In the genomic region with DNA sequence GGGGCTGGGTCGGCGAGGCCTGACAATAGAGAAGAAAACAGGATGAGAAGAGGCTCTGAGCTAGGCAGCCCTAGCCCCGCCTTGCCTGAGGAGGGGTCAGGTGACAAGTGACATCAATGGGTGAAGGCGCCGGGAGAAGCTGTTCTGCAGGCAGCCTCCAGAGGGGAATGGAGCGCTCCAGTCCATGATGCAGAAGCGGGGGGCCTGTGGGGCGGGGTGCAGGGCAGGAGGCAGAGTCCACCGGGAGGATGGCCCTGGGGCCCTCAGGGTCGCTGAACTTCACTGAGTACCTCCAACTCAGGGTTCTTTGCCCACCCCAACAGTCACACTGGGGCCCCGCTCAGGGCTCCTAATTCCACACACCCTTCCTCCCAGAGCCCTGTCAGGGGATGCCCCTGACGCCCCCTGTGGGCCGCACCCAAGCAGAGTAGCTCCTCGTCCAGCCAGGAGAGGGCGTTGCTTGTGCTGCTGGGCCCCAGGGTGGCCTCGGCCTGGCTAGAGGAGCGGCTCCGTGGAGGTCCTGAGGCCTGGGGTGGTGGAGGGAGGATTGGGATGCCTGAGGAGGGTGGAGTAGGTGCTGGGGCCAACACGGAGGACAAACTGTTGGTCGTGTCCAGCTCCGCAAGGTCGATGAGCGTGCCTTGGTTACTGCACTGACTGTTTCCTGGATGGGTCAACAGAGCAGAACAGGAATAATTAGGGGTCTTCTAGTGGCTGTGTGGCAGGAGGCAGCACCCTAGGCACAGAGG, we compare ENCODE assay signal across 8 cellular contexts. TPM values are rescaled to one million over a fixed set of nuclear protein-coding genes. Genes with fewer than 3 reads are reported as not detected.
A peak's percentile ranks its signal among the peaks of the same experiment; 100 is the strongest.
DNase-seq lines count a peak whose midpoint lies in the region; ATAC-seq and TF ChIP-seq lines count a peak whose summit lies in the region.

No MANE protein-coding gene starts in this region.

- H3K27ac ChIP-seq in trophoblast cell (ENCODE audit: low read depth, low read length) = no peak overlapping the region

- H3K36me3 Mint-ChIP-seq in activated CD4-positive, alpha-beta T cell treated with anti-CD3 and anti-CD28 coated beads, Interleukin-2, amount 10 ng/mL, durations not matched to agents 24 days and 14 days (ENCODE audit: low read depth) = peaks cover 64% of the 10 kb centered on the region

- no peaks in the 10 kb centered on the region for H3K79me2 ChIP-seq in trophoblast cell (ENCODE audit: control insufficient read depth, insufficient read depth, low read length, poor library complexity)

- no peak overlapping the region for H4K12ac ChIP-seq in trophoblast cell (ENCODE audit: low read depth, low read length)

- peaks cover 1% of the 10 kb centered on the region for H3K9me3 ChIP-seq in trophoblast cell (ENCODE audit: insufficient read depth, low read depth, low read length)

- no peak overlapping the region for H4K91ac ChIP-seq in trophoblast cell (ENCODE audit: low read depth, low read length)

- H4K8ac ChIP-seq in trophoblast cell (ENCODE audit: low read depth, low read length) = no peak overlapping the region

- peaks cover 47% of the 10 kb centered on the region for H3K4me1 Mint-ChIP-seq in activated CD4-positive, alpha-beta T cell treated with anti-CD3 and anti-CD28 coated beads, Interleukin-2, amount 10 ng/mL, durations not matched to agents 24 days and 14 days

- no peak overlapping the region for H3K4me3 Mint-ChIP-seq in activated CD4-positive, alpha-beta T cell treated with anti-CD3 and anti-CD28 coated beads, Interleukin-2, amount 10 ng/mL, durations not matched to agents 24 days and 14 days

- H3K27me3 Mint-ChIP-seq in activated CD4-positive, alpha-beta T cell treated with anti-CD3 and anti-CD28 coated beads, Interleukin-2, amount 10 ng/mL, durations not matched to agents 24 days and 14 days = no peaks in the 10 kb centered on the region

- peak; percentile 68 for TF ChIP-seq CTCF in epithelial cell of esophagus (IDR thresholded peaks at IDR 0.05; ENCODE audit: insufficient read depth, low read depth, low read length, missing control alignments)

- H3K14ac ChIP-seq in trophoblast cell (ENCODE audit: low read length) = no peak overlapping the region

- no peak overlapping the region for H3K23ac ChIP-seq in trophoblast cell (ENCODE audit: low read length)

- intact Hi-C loops in activated CD4-positive, alpha-beta T cell treated with anti-CD3 and anti-CD28 coated beads, Interleukin-2, amount 10 ng/mL, durations not matched to agents 24 days and 14 days (cut with micrococcal nuclease) = no loop called here

- no peaks in the 10 kb centered on the region for H3K4me1 ChIP-seq in trophoblast cell (ENCODE audit: control insufficient read depth in 1 of 2, insufficient read depth in 2 of 2, low read length in 2 of 2)

- no CpG with 5 or more reads among the region's 23 CpGs for WGBS in trophoblast cell (ENCODE audit: extremely low coverage, insufficient coverage, insufficient read length)

- no peak overlapping the region for H3K4ac ChIP-seq in trophoblast cell (ENCODE audit: low read depth, low read length)

- H3K18ac ChIP-seq in trophoblast cell (ENCODE audit: low read length) = no peak overlapping the region

- no peak overlapping the region for H3K9ac ChIP-seq in trophoblast cell (ENCODE audit: low read length)

- H3K36me3 ChIP-seq in trophoblast cell (ENCODE audit: control insufficient read depth in 1 of 2, insufficient read depth in 2 of 2, low read length in 2 of 2) = peaks cover 83 to 97% of the 10 kb centered on the region in 2 experiments

- peak overlapping the region; percentile 51 for H3K27ac Mint-ChIP-seq in activated CD4-positive, alpha-beta T cell treated with anti-CD3 and anti-CD28 coated beads, Interleukin-2, amount 10 ng/mL, durations not matched to agents 24 days and 14 days

- H2AFZ ChIP-seq in trophoblast cell (ENCODE audit: insufficient read depth, low read length, poor library complexity) = no peak overlapping the region

- H2BK12ac ChIP-seq in trophoblast cell (ENCODE audit: low read length) = no peak overlapping the region

- H3K4me2 ChIP-seq in trophoblast cell (ENCODE audit: low read length) = no peak overlapping the region

- H2AK5ac ChIP-seq in trophoblast cell (ENCODE audit: low read length) = no peak overlapping the region

- H3K27me3 ChIP-seq in trophoblast cell (ENCODE audit: insufficient read depth, low read length) = no peaks in the 10 kb centered on the region

- no peak overlapping the region for H2BK5ac ChIP-seq in trophoblast cell (ENCODE audit: low read depth, low read length, poor library complexity)

- no peaks in the 10 kb centered on the region for H3K79me1 ChIP-seq in trophoblast cell (ENCODE audit: low read length)

- H3K4me3 ChIP-seq in epithelial cell of esophagus (ENCODE audit: low read length) (no peak overlapping the region), trophoblast cell (ENCODE audit: low read depth, low read length) (no peak overlapping the region)

- DNase-seq in activated T-cell treated with anti-CD3 and anti-CD28 coated beads for 1 hour (ENCODE audit: low read depth) = peak; percentile 20
- no peak for DNase-seq in activated T-cell treated with anti-CD3 and anti-CD28 coated beads for 4 hours
- DNase-seq in NCI-H1930 (lab: John Stamatoyannopoulos, UW) = peak; percentile 36 to 51
- DNase-seq in activated CD4-positive, alpha-beta T cell treated with anti-CD3 and anti-CD28 coated beads, Interleukin-2, amount 10 ng/mL, durations not matched to agents 24 days and 14 days = peak; percentile 77
- DNase-seq in epithelial cell of esophagus (ENCODE audit: low read depth) = peak; percentile 43
- peak; percentile 84 to 88 for DNase-seq in trophoblast cell

- H2BK120ac ChIP-seq in trophoblast cell (ENCODE audit: insufficient read depth, low read length, poor library complexity) = no peak overlapping the region

- no peak for ATAC-seq in HG02981 (IDR thresholded peaks at IDR 0.05; ENCODE audit: unreplicated experiment)
- ATAC-seq in GM18907 (IDR thresholded peaks at IDR 0.05; ENCODE audit: unreplicated experiment) = no peak

- no peaks in the 10 kb centered on the region for H3K9me3 Mint-ChIP-seq in activated CD4-positive, alpha-beta T cell treated with anti-CD3 and anti-CD28 coated beads, Interleukin-2, amount 10 ng/mL, durations not matched to agents 24 days and 14 days

RNA-seq across cellular contexts. Expression of a gene that starts 20.8 kb away (rescaled TPM):
- total RNA-seq in activated CD4-positive, alpha-beta T cell treated with anti-CD3 and anti-CD28 coated beads, Interleukin-2, amount 10 ng/mL, durations not matched to agents 24 days and 14 days = 84.2 and 86.9 TPM in 2 replicates
- polyA plus RNA-seq in trophoblast cell (2013) = 29.6 and 29.8 TPM in 2 replicates

RNA-seq across cellular contexts. Expression of a gene that starts 21.1 kb away (rescaled TPM):
- 121 and 127 TPM in 2 replicates for total RNA-seq in activated CD4-positive, alpha-beta T cell treated with anti-CD3 and anti-CD28 coated beads, Interleukin-2, amount 10 ng/mL, durations not matched to agents 24 days and 14 days
- polyA plus RNA-seq in trophoblast cell (2013) = 44.9 and 45.1 TPM in 2 replicates

RNA-seq across cellular contexts. Expression of a gene that starts 30.5 kb away (rescaled TPM):
- 45.9 and 48.7 TPM in 2 replicates for total RNA-seq in activated CD4-positive, alpha-beta T cell treated with anti-CD3 and anti-CD28 coated beads, Interleukin-2, amount 10 ng/mL, durations not matched to agents 24 days and 14 days
- polyA plus RNA-seq in trophoblast cell (2013) = 8.8 and 8.9 TPM in 2 replicates

RNA-seq across cellular contexts. Expression of a gene that starts 35.1 kb away (rescaled TPM):
- total RNA-seq in activated CD4-positive, alpha-beta T cell treated with anti-CD3 and anti-CD28 coated beads, Interleukin-2, amount 10 ng/mL, durations not matched to agents 24 days and 14 days = 125 and 136 TPM in 2 replicates
- 48.2 and 51.5 TPM in 2 replicates for polyA plus RNA-seq in trophoblast cell (2013)

RNA-seq across cellular contexts. Expression of a gene that starts 48.7 kb away (rescaled TPM):
- 131 and 132 TPM in 2 replicates for total RNA-seq in activated CD4-positive, alpha-beta T cell treated with anti-CD3 and anti-CD28 coated beads, Interleukin-2, amount 10 ng/mL, durations not matched to agents 24 days and 14 days
- 8.9 and 10.2 TPM in 2 replicates for polyA plus RNA-seq in trophoblast cell (2013)
